In genomic region chrX:8042304-8042703, GRCh38 we compare ENCODE assay signal across 10 cellular contexts.
DNase-seq lines count a peak whose midpoint lies in the region; ATAC-seq, FAIRE-seq and TF ChIP-seq lines count a peak whose summit lies in the region.
"Had no signal": no experiment of that assay in that cellular context is flagged by ENCODE, and none has a peak within 500 bp of the region (broad histone marks: within the 10 kb centered on the region; RNA-seq: fewer than 3 reads in every experiment).

No MANE protein-coding gene starts in this region.

- no peaks in the 10 kb centered on the region for H3K23me2 ChIP-seq in H9 (ENCODE audit: insufficient read length, low read depth, low read length, poor library complexity, severe bottlenecking)

- no peak overlapping the region for H3K56ac ChIP-seq in H9 (ENCODE audit: insufficient read length, low read depth, low read length)

- H3K27ac ChIP-seq in H9 (ENCODE audit: insufficient read length, low read depth, low read length) (no peak overlapping the region), keratinocyte (ENCODE audit: control insufficient read depth, insufficient read depth, low read length) (no peak overlapping the region)

- H3K4me3 ChIP-seq in keratinocyte (ENCODE audit: control insufficient read depth in 2 of 3, extremely low read depth in 1 of 3, insufficient read depth in 2 of 3, low read depth in 1 of 3, low read length in 3 of 3): no peak overlapping the region

- H3K9ac ChIP-seq in H9 (ENCODE audit: extremely low read depth, insufficient read length, low read length): no peak overlapping the region
- H3K9ac ChIP-seq in keratinocyte (ENCODE audit: control insufficient read depth, extremely low read depth, insufficient read depth, low read length): no peak overlapping the region

- H4K8ac ChIP-seq in H9 (replicated peaks; ENCODE audit: insufficient read length, low read depth, low read length): no peak overlapping the region

- H3K9me3 Mint-ChIP-seq in H9: no peaks in the 10 kb centered on the region
- H3K9me3 Mint-ChIP-seq: stimulated activated effector memory CD8-positive, alpha-beta T cell treated with anti-CD3 and anti-CD28 coated beads, Interleukin-12 subunit alpha, Interleukin-12 subunit beta, amount 100 ng/mL, for 72 hours had no signal

- H3K27me3 ChIP-seq in H9 (ENCODE audit: insufficient read depth, low read length): no peaks in the 10 kb centered on the region
- H3K27me3 ChIP-seq in keratinocyte (ENCODE audit: control insufficient read depth, extremely low read depth, insufficient read depth, low read length): no peaks in the 10 kb centered on the region

- no peaks in the 10 kb centered on the region for H3K4me1 ChIP-seq in H9 (ENCODE audit: insufficient read depth, low read length)
- peaks cover 15% of the 10 kb centered on the region for H3K4me1 ChIP-seq in keratinocyte (ENCODE audit: control insufficient read depth, extremely low read depth, insufficient read depth, low read length)

- no peak overlapping the region for H4K91ac ChIP-seq in H9 (ENCODE audit: insufficient read length, low read depth, low read length)

- no peak overlapping the region for H2BK5ac ChIP-seq in H9 (ENCODE audit: insufficient read length, low read length)

- TF ChIP-seq POLR2A in erythroblast (IDR thresholded peaks at IDR 0.05; ENCODE audit: low read length): no peak

- no peak overlapping the region for H3K14ac ChIP-seq in H9 (ENCODE audit: insufficient read depth, low read length)

- no peak overlapping the region for H3K4me2 ChIP-seq in H9 (ENCODE audit: insufficient read depth, insufficient read length, low read length)
- H3K4me2 ChIP-seq in keratinocyte (ENCODE audit: control insufficient read depth, extremely low read depth, insufficient read depth, low read depth, low read length): no peak overlapping the region

- no peak overlapping the region for H2BK20ac ChIP-seq in H9 (ENCODE audit: low read depth, low read length, poor library complexity, severe bottlenecking)

- FAIRE-seq in keratinocyte (lab: Jason Lieb, UNC): no peak

- DNase-seq in DMS 273 (lab: John Stamatoyannopoulos, UW; ENCODE audit: unreplicated experiment): peak; percentile 35
- DNase-seq in DMS 273 treated with DMSO at 0.1 percent for 48 hours (lab: John Stamatoyannopoulos, UW): no peak
- no peak for DNase-seq in H9
- peak; percentile 22 for DNase-seq in SK-MEL-5 (ENCODE audit: low read depth, low spot score)
- DNase-seq in keratinocyte (ENCODE audit: low read depth, low spot score): no peak
- DNase-seq in NCI-H446 treated with DMSO at 0.1 percent for 48 hours (lab: John Stamatoyannopoulos, UW): no peak
- DNase-seq in erythroblast (lab: John Stamatoyannopoulos, UW): no peak
- DNase-seq: occipital lobe had no signal

- no peak overlapping the region for H3K4ac ChIP-seq in H9 (ENCODE audit: low read depth, low read length)

- no peak overlapping the region for H2BK12ac ChIP-seq in H9 (ENCODE audit: insufficient read length, low read depth, low read length)

- no peak overlapping the region for H2BK15ac ChIP-seq in H9 (ENCODE audit: low read depth, low read length)

- no peak overlapping the region for H3K27ac Mint-ChIP-seq in H9
- H3K27ac Mint-ChIP-seq: stimulated activated effector memory CD8-positive, alpha-beta T cell treated with anti-CD3 and anti-CD28 coated beads, Interleukin-12 subunit alpha, Interleukin-12 subunit beta, amount 100 ng/mL, for 72 hours had no signal

- no peaks in the 10 kb centered on the region for H3K79me1 ChIP-seq in H9 (ENCODE audit: insufficient read depth, low read depth, low read length, poor library complexity, severe bottlenecking)

- no peaks in the 10 kb centered on the region for H3K9me1 ChIP-seq in keratinocyte (ENCODE audit: control insufficient read depth, extremely low read depth, insufficient read depth, low read length)

- no peak overlapping the region for H2AK5ac ChIP-seq in H9 (ENCODE audit: insufficient read length, low read length)

- no peaks in the 10 kb centered on the region for H4K20me1 ChIP-seq in H9 (ENCODE audit: control insufficient read depth, insufficient read depth, insufficient read length)
- no peaks in the 10 kb centered on the region for H4K20me1 ChIP-seq in keratinocyte (ENCODE audit: control insufficient read depth, extremely low read depth, insufficient read depth, low read length)

- H3K18ac ChIP-seq in H9 (ENCODE audit: insufficient read length, low read depth, low read length): no peak overlapping the region

- in situ Hi-C loops in SK-MEL-5 (cut with HindIII; ENCODE audit: low pct_unique_long_range_greater_than_20kb, low sequenced_read_pairs): no loop called here

- no peaks in the 10 kb centered on the region for H3K36me3 ChIP-seq in keratinocyte (ENCODE audit: control insufficient read depth in 2 of 2, extremely low read depth in 1 of 2, insufficient read depth in 2 of 2, low read length in 2 of 2)

- H3K9me3 ChIP-seq in H9 (ENCODE audit: control insufficient read depth, low read depth, low read length) (no peaks in the 10 kb centered on the region), keratinocyte (ENCODE audit: control insufficient read depth, low read depth, low read length) (no peaks in the 10 kb centered on the region)

- H4K5ac ChIP-seq in H9 (ENCODE audit: insufficient read length, low read depth, low read length): no peak overlapping the region

- H2BK120ac ChIP-seq in H9 (ENCODE audit: low read depth, low read length, poor library complexity, severe bottlenecking): no peak overlapping the region

- ATAC-seq in GM21717 (IDR thresholded peaks at IDR 0.05; ENCODE audit: unreplicated experiment): no peak
- ATAC-seq: stimulated activated effector memory CD8-positive, alpha-beta T cell treated with anti-CD3 and anti-CD28 coated beads, Interleukin-12 subunit alpha, Interleukin-12 subunit beta, amount 100 ng/mL, for 72 hours had no signal

- dilution Hi-C loops in keratinocyte (cut with MboI; ENCODE audit: extremely low pct_ligation_motif_present, low sequenced_read_pairs): no loop called here

- no peaks in the 10 kb centered on the region for H3K36me3 Mint-ChIP-seq in H9 (ENCODE audit: insufficient read depth in 1 of 3, low read depth in 3 of 3)
- H3K36me3 Mint-ChIP-seq: stimulated activated effector memory CD8-positive, alpha-beta T cell treated with anti-CD3 and anti-CD28 coated beads, Interleukin-12 subunit alpha, Interleukin-12 subunit beta, amount 100 ng/mL, for 72 hours had no signal

- no peak overlapping the region for H3K4me3 Mint-ChIP-seq in H9
- H3K4me3 Mint-ChIP-seq: stimulated activated effector memory CD8-positive, alpha-beta T cell treated with anti-CD3 and anti-CD28 coated beads, Interleukin-12 subunit alpha, Interleukin-12 subunit beta, amount 100 ng/mL, for 72 hours had no signal

- H2AFZ ChIP-seq in H9 (ENCODE audit: low read length): no peak overlapping the region
- no peak overlapping the region for H2AFZ ChIP-seq in keratinocyte (ENCODE audit: control insufficient read depth, low read length)

- H3K79me2 ChIP-seq in H9 (ENCODE audit: insufficient read depth, low read length): no peaks in the 10 kb centered on the region
- no peaks in the 10 kb centered on the region for H3K79me2 ChIP-seq in keratinocyte (ENCODE audit: control insufficient read depth, insufficient read depth, low read length)

- WGBS in H9 (ENCODE audit: extremely low coverage, insufficient read length, low lambda C conversion rate): no CpG with 5 or more reads among the region's 1 CpG

- H3T11ph ChIP-seq in H9 (ENCODE audit: low read length): no peak overlapping the region

- TF ChIP-seq CTCF in H9 (conservative IDR thresholded peaks at IDR 0.05): peak; percentile 63
- TF ChIP-seq CTCF in keratinocyte (optimal IDR thresholded peaks at IDR 0.05 in 1 of 3, IDR thresholded peaks at IDR 0.05 in 1 of 3, conservative IDR thresholded peaks at IDR 0.05 in 1 of 3; ENCODE audit: extremely low read depth in 1 of 3, insufficient read depth in 2 of 3, low read length in 3 of 3): peak; percentile 17 to 69 (median 41)

- H3K23ac ChIP-seq in H9 (ENCODE audit: insufficient read length, low read depth, low read length): no peak overlapping the region

- no peaks in the 10 kb centered on the region for H3K27me3 Mint-ChIP-seq in H9 (ENCODE audit: low read depth)

- H3K4me1 Mint-ChIP-seq in H9: no peaks in the 10 kb centered on the region

Comparison
In these comparisons a context has a peak if more than half of its experiments do, and no peak if none do; other contexts are left out.
1. DNase-seq: peak in DMS 273 (single experiment) and SK-MEL-5 (single experiment); none in DMS 273 treated with DMSO at 0.1 percent for 48 hours (single experiment), H9 (single experiment), keratinocyte (single experiment), NCI-H446 treated with DMSO at 0.1 percent for 48 hours (single experiment) and erythroblast (0 of 2).